In the genomic region with DNA sequence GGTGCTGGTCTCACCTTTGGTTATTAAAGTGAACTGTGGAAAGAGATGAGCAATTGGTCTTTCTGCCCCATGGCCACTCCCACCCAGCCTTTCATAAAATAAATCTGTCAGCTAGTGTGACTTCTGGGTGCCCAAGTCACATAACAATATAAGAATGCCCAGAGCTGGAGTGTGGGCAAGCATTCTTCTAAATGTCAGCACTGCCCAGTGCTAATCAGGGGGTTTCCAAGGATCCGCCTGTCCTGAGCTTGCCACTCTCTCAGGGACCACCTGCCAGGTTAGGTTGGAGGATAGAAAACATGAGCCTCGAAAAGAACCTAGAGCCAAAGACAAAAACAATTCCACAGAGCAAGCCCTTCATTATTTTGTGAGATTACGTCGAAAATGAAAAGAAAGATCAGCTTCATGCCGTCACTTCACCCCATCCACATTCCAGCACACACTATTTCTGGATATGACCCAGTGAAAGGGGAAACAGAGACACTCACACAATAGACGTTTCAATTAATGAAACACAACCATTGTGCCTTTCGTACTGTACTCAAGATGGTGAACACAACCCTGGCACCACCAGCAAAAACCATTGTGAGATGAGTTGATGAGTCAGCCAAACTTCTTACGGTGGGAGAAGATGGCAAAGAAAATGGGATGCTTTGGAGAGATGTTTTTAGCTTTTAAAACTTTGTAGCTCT, we compare ENCODE assay signal across 1 cellular context.
TF ChIP-seq lines count a peak whose summit lies in the region.

No MANE protein-coding gene starts in this region.

TF ChIP-seq in GM23338, 12 proteins besides CTCF, POLR2A, EP300 and RAD21 (continued from another document):
- TF ChIP-seq, protein P1, sequence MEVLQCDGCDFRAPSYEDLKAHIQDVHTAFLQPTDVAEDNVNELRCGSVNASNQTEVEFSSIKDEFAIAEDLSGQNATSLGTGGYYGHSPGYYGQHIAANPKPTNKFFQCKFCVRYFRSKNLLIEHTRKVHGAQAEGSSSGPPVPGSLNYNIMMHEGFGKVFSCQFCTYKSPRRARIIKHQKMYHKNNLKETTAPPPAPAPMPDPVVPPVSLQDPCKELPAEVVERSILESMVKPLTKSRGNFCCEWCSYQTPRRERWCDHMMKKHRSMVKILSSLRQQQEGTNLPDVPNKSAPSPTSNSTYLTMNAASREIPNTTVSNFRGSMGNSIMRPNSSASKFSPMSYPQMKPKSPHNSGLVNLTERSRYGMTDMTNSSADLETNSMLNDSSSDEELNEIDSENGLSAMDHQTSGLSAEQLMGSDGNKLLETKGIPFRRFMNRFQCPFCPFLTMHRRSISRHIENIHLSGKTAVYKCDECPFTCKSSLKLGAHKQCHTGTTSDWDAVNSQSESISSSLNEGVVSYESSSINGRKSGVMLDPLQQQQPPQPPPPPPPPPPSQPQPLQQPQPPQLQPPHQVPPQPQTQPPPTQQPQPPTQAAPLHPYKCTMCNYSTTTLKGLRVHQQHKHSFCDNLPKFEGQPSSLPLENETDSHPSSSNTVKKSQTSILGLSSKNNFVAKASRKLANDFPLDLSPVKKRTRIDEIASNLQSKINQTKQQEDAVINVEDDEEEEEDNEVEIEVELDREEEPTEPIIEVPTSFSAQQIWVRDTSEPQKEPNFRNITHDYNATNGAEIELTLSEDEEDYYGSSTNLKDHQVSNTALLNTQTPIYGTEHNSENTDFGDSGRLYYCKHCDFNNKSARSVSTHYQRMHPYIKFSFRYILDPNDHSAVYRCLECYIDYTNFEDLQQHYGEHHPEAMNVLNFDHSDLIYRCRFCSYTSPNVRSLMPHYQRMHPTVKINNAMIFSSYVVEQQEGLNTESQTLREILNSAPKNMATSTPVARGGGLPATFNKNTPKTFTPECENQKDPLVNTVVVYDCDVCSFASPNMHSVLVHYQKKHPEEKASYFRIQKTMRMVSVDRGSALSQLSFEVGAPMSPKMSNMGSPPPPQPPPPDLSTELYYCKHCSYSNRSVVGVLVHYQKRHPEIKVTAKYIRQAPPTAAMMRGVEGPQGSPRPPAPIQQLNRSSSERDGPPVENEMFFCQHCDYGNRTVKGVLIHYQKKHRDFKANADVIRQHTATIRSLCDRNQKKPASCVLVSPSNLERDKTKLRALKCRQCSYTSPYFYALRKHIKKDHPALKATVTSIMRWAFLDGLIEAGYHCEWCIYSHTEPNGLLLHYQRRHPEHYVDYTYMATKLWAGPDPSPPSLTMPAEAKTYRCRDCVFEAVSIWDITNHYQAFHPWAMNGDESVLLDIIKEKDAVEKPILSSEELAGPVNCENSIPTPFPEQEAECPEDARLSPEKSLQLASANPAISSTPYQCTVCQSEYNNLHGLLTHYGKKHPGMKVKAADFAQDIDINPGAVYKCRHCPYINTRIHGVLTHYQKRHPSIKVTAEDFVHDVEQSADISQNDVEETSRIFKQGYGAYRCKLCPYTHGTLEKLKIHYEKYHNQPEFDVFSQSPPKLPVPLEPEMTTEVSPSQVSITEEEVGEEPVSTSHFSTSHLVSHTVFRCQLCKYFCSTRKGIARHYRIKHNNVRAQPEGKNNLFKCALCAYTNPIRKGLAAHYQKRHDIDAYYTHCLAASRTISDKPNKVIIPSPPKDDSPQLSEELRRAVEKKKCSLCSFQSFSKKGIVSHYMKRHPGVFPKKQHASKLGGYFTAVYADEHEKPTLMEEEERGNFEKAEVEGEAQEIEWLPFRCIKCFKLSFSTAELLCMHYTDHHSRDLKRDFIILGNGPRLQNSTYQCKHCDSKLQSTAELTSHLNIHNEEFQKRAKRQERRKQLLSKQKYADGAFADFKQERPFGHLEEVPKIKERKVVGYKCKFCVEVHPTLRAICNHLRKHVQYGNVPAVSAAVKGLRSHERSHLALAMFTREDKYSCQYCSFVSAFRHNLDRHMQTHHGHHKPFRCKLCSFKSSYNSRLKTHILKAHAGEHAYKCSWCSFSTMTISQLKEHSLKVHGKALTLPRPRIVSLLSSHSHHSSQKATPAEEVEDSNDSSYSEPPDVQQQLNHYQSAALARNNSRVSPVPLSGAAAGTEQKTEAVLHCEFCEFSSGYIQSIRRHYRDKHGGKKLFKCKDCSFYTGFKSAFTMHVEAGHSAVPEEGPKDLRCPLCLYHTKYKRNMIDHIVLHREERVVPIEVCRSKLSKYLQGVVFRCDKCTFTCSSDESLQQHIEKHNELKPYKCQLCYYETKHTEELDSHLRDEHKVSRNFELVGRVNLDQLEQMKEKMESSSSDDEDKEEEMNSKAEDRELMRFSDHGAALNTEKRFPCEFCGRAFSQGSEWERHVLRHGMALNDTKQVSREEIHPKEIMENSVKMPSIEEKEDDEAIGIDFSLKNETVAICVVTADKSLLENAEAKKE (CRISPR knock-in tag; IDR thresholded peaks at IDR 0.05), result no peak
- TF ChIP-seq ZNF114 (CRISPR knock-in tag; IDR thresholded peaks at IDR 0.05) (no peak), EZH2phosphoT487 (IDR thresholded peaks at IDR 0.05; ENCODE audit: unreplicated experiment) (no peak), CREB1 (CRISPR knock-in tag; IDR thresholded peaks at IDR 0.05; ENCODE audit: low read depth) (no peak), EZH2 (IDR thresholded peaks at IDR 0.05; ENCODE audit: low read depth, unreplicated experiment) (no peak), JUNB (IDR thresholded peaks at IDR 0.05; ENCODE audit: unreplicated experiment) (no peak), NANOG (IDR thresholded peaks at IDR 0.05; ENCODE audit: borderline replicate concordance) (no peak), POLR2AphosphoS5 (IDR thresholded peaks at IDR 0.05; ENCODE audit: low read depth) (no peak), STAT1 (IDR thresholded peaks at IDR 0.05; ENCODE audit: unreplicated experiment) (no peak)
- TF ChIP-seq, protein P2, sequence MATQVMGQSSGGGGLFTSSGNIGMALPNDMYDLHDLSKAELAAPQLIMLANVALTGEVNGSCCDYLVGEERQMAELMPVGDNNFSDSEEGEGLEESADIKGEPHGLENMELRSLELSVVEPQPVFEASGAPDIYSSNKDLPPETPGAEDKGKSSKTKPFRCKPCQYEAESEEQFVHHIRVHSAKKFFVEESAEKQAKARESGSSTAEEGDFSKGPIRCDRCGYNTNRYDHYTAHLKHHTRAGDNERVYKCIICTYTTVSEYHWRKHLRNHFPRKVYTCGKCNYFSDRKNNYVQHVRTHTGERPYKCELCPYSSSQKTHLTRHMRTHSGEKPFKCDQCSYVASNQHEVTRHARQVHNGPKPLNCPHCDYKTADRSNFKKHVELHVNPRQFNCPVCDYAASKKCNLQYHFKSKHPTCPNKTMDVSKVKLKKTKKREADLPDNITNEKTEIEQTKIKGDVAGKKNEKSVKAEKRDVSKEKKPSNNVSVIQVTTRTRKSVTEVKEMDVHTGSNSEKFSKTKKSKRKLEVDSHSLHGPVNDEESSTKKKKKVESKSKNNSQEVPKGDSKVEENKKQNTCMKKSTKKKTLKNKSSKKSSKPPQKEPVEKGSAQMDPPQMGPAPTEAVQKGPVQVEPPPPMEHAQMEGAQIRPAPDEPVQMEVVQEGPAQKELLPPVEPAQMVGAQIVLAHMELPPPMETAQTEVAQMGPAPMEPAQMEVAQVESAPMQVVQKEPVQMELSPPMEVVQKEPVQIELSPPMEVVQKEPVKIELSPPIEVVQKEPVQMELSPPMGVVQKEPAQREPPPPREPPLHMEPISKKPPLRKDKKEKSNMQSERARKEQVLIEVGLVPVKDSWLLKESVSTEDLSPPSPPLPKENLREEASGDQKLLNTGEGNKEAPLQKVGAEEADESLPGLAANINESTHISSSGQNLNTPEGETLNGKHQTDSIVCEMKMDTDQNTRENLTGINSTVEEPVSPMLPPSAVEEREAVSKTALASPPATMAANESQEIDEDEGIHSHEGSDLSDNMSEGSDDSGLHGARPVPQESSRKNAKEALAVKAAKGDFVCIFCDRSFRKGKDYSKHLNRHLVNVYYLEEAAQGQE (IDR thresholded peaks at IDR 0.05; ENCODE audit: unreplicated experiment), result no peak
